ENCODE assay signal across 10 cellular contexts in genomic region chr1:40898434-40898900, GRCh38. TPM values are rescaled to one million over a fixed set of nuclear protein-coding genes. Genes with fewer than 3 reads are reported as not detected.
DNase-seq lines count a peak whose midpoint lies in the region; ATAC-seq and TF ChIP-seq lines count a peak whose summit lies in the region.
"Had no signal": no experiment of that assay in that cellular context is flagged by ENCODE, and none has a peak within 500 bp of the region (broad histone marks: within the 10 kb centered on the region; RNA-seq: fewer than 3 reads in every experiment).

No MANE protein-coding gene starts in this region.

- peaks cover 71% of the 10 kb centered on the region for H3K4me1 Mint-ChIP-seq in chondrocyte (ENCODE audit: low read depth)
- no peaks in the 10 kb centered on the region for H3K4me1 Mint-ChIP-seq in T-helper 17 cell
- H3K4me1 Mint-ChIP-seq: T-cell had no signal

- peaks cover 11% of the 10 kb centered on the region for H3K9me3 Mint-ChIP-seq in chondrocyte (ENCODE audit: low read depth)

- H3K4me3 Mint-ChIP-seq in chondrocyte (ENCODE audit: unreplicated experiment) (no peak overlapping the region), T-helper 17 cell (no peak overlapping the region)
- H3K4me3 Mint-ChIP-seq: T-cell had no signal

- no peak for TF ChIP-seq POLR2A in NB4 (IDR thresholded peaks at IDR 0.05; ENCODE audit: extremely low read depth, insufficient read length)

- H3K27me3 Mint-ChIP-seq in chondrocyte (ENCODE audit: low read depth) (no peaks in the 10 kb centered on the region), T-helper 17 cell (no peaks in the 10 kb centered on the region)
- H3K27me3 Mint-ChIP-seq: T-cell had no signal

- peaks cover 5% of the 10 kb centered on the region for H3K36me3 Mint-ChIP-seq in chondrocyte (ENCODE audit: low read depth)
- no peaks in the 10 kb centered on the region for H3K36me3 Mint-ChIP-seq in T-helper 17 cell (ENCODE audit: low read depth)

- H3K9ac ChIP-seq in parathyroid adenoma: no peak overlapping the region

- H3K4me1 ChIP-seq in parathyroid adenoma: no peaks in the 10 kb centered on the region

- no peak overlapping the region for H3K4me3 ChIP-seq in NB4 (ENCODE audit: low read depth, low read length)
- no peak overlapping the region for H3K4me3 ChIP-seq in parathyroid adenoma (ENCODE audit: low read depth, low read length)

- no peaks in the 10 kb centered on the region for H3K9me3 ChIP-seq in parathyroid adenoma (ENCODE audit: control insufficient read depth, low read length)
- H3K9me3 ChIP-seq in T-helper 17 cell (ENCODE audit: control insufficient read depth, low read length, poor library complexity, severe bottlenecking): peaks cover 3% of the 10 kb centered on the region

- no peak for ATAC-seq in T-helper 17 cell
- no peak for ATAC-seq in GM18907 (IDR thresholded peaks at IDR 0.05; ENCODE audit: unreplicated experiment)
- ATAC-seq in HG03097 (IDR thresholded peaks at IDR 0.05; ENCODE audit: low FRiP score, unreplicated experiment): no peak
- ATAC-seq: T-cell had no signal

- no peaks in the 10 kb centered on the region for H3K27me3 ChIP-seq in parathyroid adenoma (ENCODE audit: control insufficient read depth, insufficient read depth, low read length)

- peak overlapping the region; percentile 46 for H3K4me2 ChIP-seq in parathyroid adenoma (ENCODE audit: low read length)

- H3K79me2 ChIP-seq in parathyroid adenoma: no peaks in the 10 kb centered on the region

- peak; percentile 86 for DNase-seq in Daoy (ENCODE audit: low read depth)
- peak; percentile 18 for DNase-seq in NB4 (ENCODE audit: low read depth)
- DNase-seq in chondrocyte (ENCODE audit: low spot score): no peak
- DNase-seq in NCI-H2196 (lab: John Stamatoyannopoulos, UW; ENCODE audit: unreplicated experiment): no peak
- no peak for DNase-seq in T-helper 17 cell
- DNase-seq: NCI-H2227 treated with DMSO at 0.1 percent for 48 hours had no signal

- no peak overlapping the region for H2AFZ ChIP-seq in parathyroid adenoma

- H3K36me3 ChIP-seq in parathyroid adenoma (ENCODE audit: control insufficient read depth, insufficient read depth, low read length): no peaks in the 10 kb centered on the region

- H3K27ac Mint-ChIP-seq in chondrocyte (ENCODE audit: unreplicated experiment) (peak overlapping the region; percentile 92), T-helper 17 cell (no peak overlapping the region)
- H3K27ac Mint-ChIP-seq: T-cell had no signal

- no peak overlapping the region for H3K27ac ChIP-seq in parathyroid adenoma

- TF ChIP-seq CTCF in NB4 (IDR thresholded peaks at IDR 0.05; ENCODE audit: low read depth, low read length) (no peak), chondrocyte (IDR thresholded peaks at IDR 0.05) (no peak), parathyroid adenoma (IDR thresholded peaks at IDR 0.05) (no peak)

RNA-seq across cellular contexts. Expression of gene CITED4, which starts 36.3 kb away (rescaled TPM):
- total RNA-seq in Daoy (2014; rRNA removed; shearing (Covaris generic)): 5.8 and 18.7 TPM in 2 replicates
- total RNA-seq in chondrocyte (12.4 to 30.5 TPM (median 30.1 TPM) in 3 replicates), T-helper 17 cell (10 to 100 TPM; 17.2 to 23.6 TPM)

Comparison
In these comparisons a context has a peak if more than half of its experiments do, and no peak if none do; other contexts are left out.
1. DNase-seq: peak in Daoy (single experiment) and NB4 (single experiment); none in chondrocyte (single experiment), NCI-H2196 (single experiment) and T-helper 17 cell (0 of 3).